Comparison of ENCODE assay signal across 1 cellular context in genomic region chr20:33005908-33006775, GRCh38.
TF ChIP-seq lines count a peak whose summit lies in the region.

No MANE protein-coding gene starts in this region.

TF ChIP-seq in HepG2, 621 proteins besides CTCF, POLR2A, EP300 and RAD21 (continued from another document and continues in another):
- TF ChIP-seq, protein P1, sequence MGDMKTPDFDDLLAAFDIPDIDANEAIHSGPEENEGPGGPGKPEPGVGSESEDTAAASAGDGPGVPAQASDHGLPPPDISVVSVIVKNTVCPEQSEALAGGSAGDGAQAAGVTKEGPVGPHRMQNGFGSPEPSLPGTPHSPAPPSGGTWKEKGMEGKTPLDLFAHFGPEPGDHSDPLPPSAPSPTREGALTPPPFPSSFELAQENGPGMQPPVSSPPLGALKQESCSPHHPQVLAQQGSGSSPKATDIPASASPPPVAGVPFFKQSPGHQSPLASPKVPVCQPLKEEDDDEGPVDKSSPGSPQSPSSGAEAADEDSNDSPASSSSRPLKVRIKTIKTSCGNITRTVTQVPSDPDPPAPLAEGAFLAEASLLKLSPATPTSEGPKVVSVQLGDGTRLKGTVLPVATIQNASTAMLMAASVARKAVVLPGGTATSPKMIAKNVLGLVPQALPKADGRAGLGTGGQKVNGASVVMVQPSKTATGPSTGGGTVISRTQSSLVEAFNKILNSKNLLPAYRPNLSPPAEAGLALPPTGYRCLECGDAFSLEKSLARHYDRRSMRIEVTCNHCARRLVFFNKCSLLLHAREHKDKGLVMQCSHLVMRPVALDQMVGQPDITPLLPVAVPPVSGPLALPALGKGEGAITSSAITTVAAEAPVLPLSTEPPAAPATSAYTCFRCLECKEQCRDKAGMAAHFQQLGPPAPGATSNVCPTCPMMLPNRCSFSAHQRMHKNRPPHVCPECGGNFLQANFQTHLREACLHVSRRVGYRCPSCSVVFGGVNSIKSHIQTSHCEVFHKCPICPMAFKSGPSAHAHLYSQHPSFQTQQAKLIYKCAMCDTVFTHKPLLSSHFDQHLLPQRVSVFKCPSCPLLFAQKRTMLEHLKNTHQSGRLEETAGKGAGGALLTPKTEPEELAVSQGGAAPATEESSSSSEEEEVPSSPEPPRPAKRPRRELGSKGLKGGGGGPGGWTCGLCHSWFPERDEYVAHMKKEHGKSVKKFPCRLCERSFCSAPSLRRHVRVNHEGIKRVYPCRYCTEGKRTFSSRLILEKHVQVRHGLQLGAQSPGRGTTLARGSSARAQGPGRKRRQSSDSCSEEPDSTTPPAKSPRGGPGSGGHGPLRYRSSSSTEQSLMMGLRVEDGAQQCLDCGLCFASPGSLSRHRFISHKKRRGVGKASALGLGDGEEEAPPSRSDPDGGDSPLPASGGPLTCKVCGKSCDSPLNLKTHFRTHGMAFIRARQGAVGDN (CRISPR knock-in tag; IDR thresholded peaks at IDR 0.05): peak; percentile 94
- TF ChIP-seq NCOA2 (CRISPR knock-in tag; IDR thresholded peaks at IDR 0.05) (peak; percentile 98), AGO2 (optimal IDR thresholded peaks at IDR 0.05; ENCODE audit: low read depth, low read length) (no peak), ZNF510 (CRISPR knock-in tag; IDR thresholded peaks at IDR 0.05; ENCODE audit: low read depth) (0 out of 2 replicates have a peak, but pooled peaks have one; percentile 87), NBN (conservative IDR thresholded peaks at IDR 0.05) (no peak), TOE1 (CRISPR knock-in tag; IDR thresholded peaks at IDR 0.05) (no peak), MTA3 (CRISPR knock-in tag; IDR thresholded peaks at IDR 0.05) (no peak), KDM5A (IDR thresholded peaks at IDR 0.05; ENCODE audit: borderline replicate concordance, low read length) (no peak), ZNF331 (CRISPR knock-in tag; IDR thresholded peaks at IDR 0.05) (peak; percentile 96), ARNTL (CRISPR knock-in tag; IDR thresholded peaks at IDR 0.05) (peak; percentile 94), ZNF34 (CRISPR knock-in tag; IDR thresholded peaks at IDR 0.05; ENCODE audit: borderline replicate concordance) (0 out of 2 replicates have a peak, but pooled peaks have one; percentile 19), KDM3A (CRISPR knock-in tag; IDR thresholded peaks at IDR 0.05; ENCODE audit: low read depth) (peak; percentile 92), MAFK (conservative IDR thresholded peaks at IDR 0.05 in 1 of 2, IDR thresholded peaks at IDR 0.05 in 1 of 2; ENCODE audit: low read length in 2 of 2) (no peak), ZNF460 (CRISPR knock-in tag; IDR thresholded peaks at IDR 0.05; ENCODE audit: borderline replicate concordance) (no peak), ZC3H4 (CRISPR knock-in tag; IDR thresholded peaks at IDR 0.05; ENCODE audit: borderline replicate concordance) (no peak), KLF9 (CRISPR knock-in tag; IDR thresholded peaks at IDR 0.05; ENCODE audit: low read depth) (no peak), GTF3A (CRISPR knock-in tag; conservative IDR thresholded peaks at IDR 0.05) (no peak; the same call in 1 of the 2 replicates), ZNF468 (CRISPR knock-in tag; IDR thresholded peaks at IDR 0.05) (no peak), ZNF784 (CRISPR knock-in tag; IDR thresholded peaks at IDR 0.05; ENCODE audit: borderline replicate concordance) (peak; percentile 77; the same call in 1 of the 2 replicates), ZNF773 (CRISPR knock-in tag; IDR thresholded peaks at IDR 0.05; ENCODE audit: borderline replicate concordance) (no peak), ZNF780A (CRISPR knock-in tag; IDR thresholded peaks at IDR 0.05) (no peak)
- TF ChIP-seq, protein P2, sequence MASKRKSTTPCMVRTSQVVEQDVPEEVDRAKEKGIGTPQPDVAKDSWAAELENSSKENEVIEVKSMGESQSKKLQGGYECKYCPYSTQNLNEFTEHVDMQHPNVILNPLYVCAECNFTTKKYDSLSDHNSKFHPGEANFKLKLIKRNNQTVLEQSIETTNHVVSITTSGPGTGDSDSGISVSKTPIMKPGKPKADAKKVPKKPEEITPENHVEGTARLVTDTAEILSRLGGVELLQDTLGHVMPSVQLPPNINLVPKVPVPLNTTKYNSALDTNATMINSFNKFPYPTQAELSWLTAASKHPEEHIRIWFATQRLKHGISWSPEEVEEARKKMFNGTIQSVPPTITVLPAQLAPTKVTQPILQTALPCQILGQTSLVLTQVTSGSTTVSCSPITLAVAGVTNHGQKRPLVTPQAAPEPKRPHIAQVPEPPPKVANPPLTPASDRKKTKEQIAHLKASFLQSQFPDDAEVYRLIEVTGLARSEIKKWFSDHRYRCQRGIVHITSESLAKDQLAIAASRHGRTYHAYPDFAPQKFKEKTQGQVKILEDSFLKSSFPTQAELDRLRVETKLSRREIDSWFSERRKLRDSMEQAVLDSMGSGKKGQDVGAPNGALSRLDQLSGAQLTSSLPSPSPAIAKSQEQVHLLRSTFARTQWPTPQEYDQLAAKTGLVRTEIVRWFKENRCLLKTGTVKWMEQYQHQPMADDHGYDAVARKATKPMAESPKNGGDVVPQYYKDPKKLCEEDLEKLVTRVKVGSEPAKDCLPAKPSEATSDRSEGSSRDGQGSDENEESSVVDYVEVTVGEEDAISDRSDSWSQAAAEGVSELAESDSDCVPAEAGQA (IDR thresholded peaks at IDR 0.05; ENCODE audit: low read depth): peak; percentile 80
- TF ChIP-seq, protein P2 (CRISPR knock-in tag; IDR thresholded peaks at IDR 0.05; ENCODE audit: borderline replicate concordance): no peak
- TF ChIP-seq, protein P3, sequence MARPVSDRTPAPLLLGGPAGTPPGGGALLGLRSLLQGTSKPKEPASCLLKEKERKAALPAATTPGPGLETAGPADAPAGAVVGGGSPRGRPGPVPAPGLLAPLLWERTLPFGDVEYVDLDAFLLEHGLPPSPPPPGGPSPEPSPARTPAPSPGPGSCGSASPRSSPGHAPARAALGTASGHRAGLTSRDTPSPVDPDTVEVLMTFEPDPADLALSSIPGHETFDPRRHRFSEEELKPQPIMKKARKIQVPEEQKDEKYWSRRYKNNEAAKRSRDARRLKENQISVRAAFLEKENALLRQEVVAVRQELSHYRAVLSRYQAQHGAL (CRISPR knock-in tag; IDR thresholded peaks at IDR 0.05; ENCODE audit: not compliant biosample characterization): no peak
- TF ChIP-seq, protein P4, sequence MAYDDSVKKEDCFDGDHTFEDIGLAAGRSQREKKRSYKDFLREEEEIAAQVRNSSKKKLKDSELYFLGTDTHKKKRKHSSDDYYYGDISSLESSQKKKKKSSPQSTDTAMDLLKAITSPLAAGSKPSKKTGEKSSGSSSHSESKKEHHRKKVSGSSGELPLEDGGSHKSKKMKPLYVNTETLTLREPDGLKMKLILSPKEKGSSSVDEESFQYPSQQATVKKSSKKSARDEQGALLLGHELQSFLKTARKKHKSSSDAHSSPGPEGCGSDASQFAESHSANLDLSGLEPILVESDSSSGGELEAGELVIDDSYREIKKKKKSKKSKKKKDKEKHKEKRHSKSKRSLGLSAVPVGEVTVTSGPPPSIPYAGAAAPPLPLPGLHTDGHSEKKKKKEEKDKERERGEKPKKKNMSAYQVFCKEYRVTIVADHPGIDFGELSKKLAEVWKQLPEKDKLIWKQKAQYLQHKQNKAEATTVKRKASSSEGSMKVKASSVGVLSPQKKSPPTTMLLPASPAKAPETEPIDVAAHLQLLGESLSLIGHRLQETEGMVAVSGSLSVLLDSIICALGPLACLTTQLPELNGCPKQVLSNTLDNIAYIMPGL (CRISPR knock-in tag; IDR thresholded peaks at IDR 0.05; ENCODE audit: borderline replicate concordance in 1 of 2, low read depth in 1 of 2): peak in 1 of 2 experiments; percentile 75; a peak in 3 of 4 replicates
- TF ChIP-seq, protein P5, sequence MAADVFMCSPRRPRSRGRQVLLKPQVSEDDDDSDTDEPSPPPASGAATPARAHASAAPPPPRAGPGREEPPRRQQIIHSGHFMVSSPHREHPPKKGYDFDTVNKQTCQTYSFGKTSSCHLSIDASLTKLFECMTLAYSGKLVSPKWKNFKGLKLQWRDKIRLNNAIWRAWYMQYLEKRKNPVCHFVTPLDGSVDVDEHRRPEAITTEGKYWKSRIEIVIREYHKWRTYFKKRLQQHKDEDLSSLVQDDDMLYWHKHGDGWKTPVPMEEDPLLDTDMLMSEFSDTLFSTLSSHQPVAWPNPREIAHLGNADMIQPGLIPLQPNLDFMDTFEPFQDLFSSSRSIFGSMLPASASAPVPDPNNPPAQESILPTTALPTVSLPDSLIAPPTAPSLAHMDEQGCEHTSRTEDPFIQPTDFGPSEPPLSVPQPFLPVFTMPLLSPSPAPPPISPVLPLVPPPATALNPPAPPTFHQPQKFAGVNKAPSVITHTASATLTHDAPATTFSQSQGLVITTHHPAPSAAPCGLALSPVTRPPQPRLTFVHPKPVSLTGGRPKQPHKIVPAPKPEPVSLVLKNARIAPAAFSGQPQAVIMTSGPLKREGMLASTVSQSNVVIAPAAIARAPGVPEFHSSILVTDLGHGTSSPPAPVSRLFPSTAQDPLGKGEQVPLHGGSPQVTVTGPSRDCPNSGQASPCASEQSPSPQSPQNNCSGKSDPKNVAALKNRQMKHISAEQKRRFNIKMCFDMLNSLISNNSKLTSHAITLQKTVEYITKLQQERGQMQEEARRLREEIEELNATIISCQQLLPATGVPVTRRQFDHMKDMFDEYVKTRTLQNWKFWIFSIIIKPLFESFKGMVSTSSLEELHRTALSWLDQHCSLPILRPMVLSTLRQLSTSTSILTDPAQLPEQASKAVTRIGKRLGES (CRISPR knock-in tag; IDR thresholded peaks at IDR 0.05; ENCODE audit: borderline replicate concordance): no peak
- TF ChIP-seq, protein P6, sequence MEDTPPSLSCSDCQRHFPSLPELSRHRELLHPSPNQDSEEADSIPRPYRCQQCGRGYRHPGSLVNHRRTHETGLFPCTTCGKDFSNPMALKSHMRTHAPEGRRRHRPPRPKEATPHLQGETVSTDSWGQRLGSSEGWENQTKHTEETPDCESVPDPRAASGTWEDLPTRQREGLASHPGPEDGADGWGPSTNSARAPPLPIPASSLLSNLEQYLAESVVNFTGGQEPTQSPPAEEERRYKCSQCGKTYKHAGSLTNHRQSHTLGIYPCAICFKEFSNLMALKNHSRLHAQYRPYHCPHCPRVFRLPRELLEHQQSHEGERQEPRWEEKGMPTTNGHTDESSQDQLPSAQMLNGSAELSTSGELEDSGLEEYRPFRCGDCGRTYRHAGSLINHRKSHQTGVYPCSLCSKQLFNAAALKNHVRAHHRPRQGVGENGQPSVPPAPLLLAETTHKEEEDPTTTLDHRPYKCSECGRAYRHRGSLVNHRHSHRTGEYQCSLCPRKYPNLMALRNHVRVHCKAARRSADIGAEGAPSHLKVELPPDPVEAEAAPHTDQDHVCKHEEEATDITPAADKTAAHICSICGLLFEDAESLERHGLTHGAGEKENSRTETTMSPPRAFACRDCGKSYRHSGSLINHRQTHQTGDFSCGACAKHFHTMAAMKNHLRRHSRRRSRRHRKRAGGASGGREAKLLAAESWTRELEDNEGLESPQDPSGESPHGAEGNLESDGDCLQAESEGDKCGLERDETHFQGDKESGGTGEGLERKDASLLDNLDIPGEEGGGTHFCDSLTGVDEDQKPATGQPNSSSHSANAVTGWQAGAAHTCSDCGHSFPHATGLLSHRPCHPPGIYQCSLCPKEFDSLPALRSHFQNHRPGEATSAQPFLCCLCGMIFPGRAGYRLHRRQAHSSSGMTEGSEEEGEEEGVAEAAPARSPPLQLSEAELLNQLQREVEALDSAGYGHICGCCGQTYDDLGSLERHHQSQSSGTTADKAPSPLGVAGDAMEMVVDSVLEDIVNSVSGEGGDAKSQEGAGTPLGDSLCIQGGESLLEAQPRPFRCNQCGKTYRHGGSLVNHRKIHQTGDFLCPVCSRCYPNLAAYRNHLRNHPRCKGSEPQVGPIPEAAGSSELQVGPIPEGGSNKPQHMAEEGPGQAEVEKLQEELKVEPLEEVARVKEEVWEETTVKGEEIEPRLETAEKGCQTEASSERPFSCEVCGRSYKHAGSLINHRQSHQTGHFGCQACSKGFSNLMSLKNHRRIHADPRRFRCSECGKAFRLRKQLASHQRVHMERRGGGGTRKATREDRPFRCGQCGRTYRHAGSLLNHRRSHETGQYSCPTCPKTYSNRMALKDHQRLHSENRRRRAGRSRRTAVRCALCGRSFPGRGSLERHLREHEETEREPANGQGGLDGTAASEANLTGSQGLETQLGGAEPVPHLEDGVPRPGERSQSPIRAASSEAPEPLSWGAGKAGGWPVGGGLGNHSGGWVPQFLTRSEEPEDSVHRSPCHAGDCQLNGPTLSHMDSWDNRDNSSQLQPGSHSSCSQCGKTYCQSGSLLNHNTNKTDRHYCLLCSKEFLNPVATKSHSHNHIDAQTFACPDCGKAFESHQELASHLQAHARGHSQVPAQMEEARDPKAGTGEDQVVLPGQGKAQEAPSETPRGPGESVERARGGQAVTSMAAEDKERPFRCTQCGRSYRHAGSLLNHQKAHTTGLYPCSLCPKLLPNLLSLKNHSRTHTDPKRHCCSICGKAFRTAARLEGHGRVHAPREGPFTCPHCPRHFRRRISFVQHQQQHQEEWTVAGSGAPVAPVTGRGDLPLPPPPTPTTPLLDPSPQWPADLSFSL (CRISPR knock-in tag; IDR thresholded peaks at IDR 0.05): no peak; the same call in 1 of the 2 replicates
